In the genomic region with DNA sequence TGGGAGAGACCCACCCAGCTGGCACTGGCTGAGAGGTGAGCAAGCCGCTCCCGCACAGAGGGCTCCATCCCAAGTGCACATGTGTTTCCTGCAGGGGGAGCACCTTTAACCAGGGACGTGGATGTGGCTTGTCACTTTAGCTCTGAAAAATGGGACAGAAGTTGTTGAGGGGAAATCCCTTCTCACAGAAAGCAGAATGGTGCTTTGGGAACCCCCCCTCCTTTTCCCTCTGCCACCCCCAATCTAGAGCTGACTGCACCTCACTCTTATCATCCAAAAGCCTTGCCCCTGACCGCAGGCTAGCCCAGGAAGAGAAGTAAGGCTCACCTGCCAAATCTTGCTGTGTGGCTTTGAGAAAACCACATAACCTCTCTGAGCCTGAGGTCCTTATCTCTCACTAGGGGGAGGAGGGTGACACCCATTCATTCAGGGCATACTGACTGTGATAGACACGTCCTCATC, we compare ENCODE assay signal across 7 cellular contexts.
DNase-seq lines count a peak whose midpoint lies in the region; ATAC-seq, FAIRE-seq and TF ChIP-seq lines count a peak whose summit lies in the region.

No MANE protein-coding gene starts in this region.

- no peaks in the 10 kb centered on the region for H3K4me1 Mint-ChIP-seq in progenitor cell of endocrine pancreas (ENCODE audit: low read depth)

- no peaks in the 10 kb centered on the region for H3K9me3 Mint-ChIP-seq in progenitor cell of endocrine pancreas (ENCODE audit: low read depth)

- no peak overlapping the region for H3K9ac ChIP-seq in GM12878 (ENCODE audit: control insufficient read depth, insufficient read depth, low read length)

- no peak for TF ChIP-seq EP300 in GM12878 (IDR thresholded peaks at IDR 0.05; ENCODE audit: borderline replicate concordance in 1 of 2, control insufficient read depth in 1 of 2, low read depth in 2 of 2, low read length in 2 of 2)

- peaks cover 6% of the 10 kb centered on the region for H3K4me1 ChIP-seq in GM12878 (ENCODE audit: control insufficient read depth, insufficient read depth, low read length)

- no peaks in the 10 kb centered on the region for H3K36me3 Mint-ChIP-seq in progenitor cell of endocrine pancreas (ENCODE audit: insufficient read depth)

- POLR2A ChIA-PET in GM12878 (lab: Charles Lee) = no interaction called here

- H3K27ac ChIP-seq in GM12878 (ENCODE audit: control insufficient read depth, insufficient read depth) = no peak overlapping the region

- no peaks in the 10 kb centered on the region for H3K36me3 ChIP-seq in GM12878 (ENCODE audit: control insufficient read depth in 2 of 2, insufficient read depth in 2 of 2, low read length in 1 of 2)

- H3K4me3 Mint-ChIP-seq in progenitor cell of endocrine pancreas (ENCODE audit: low read depth) = no peak overlapping the region

- peak; percentile 38 for DNase-seq in GM12865 (ENCODE audit: low read depth)
- no peak for DNase-seq in LNCaP clone FGC (ENCODE audit: low read depth)
- peak; percentile 27 for DNase-seq in GM12878 (ENCODE audit: low read depth, low spot score)
- no peak for DNase-seq in progenitor cell of endocrine pancreas (ENCODE audit: low spot score, unreplicated experiment)
- DNase-seq in kidney glomerular epithelial cell (lab: John Stamatoyannopoulos, UW) = no peak
- DNase-seq in HTR-8/SVneo (ENCODE audit: insufficient read length, low spot score) = no peak

- TF ChIP-seq CTCF in GM12865 (IDR thresholded peaks at IDR 0.05; ENCODE audit: insufficient read depth, low read depth, low read length, missing control alignments) (peak; percentile 19), LNCaP clone FGC (IDR thresholded peaks at IDR 0.05; ENCODE audit: control insufficient read depth, extremely low read depth, insufficient read depth) (0 out of 2 replicates have a peak, but pooled peaks have one; percentile 18), GM12878 (IDR thresholded peaks at IDR 0.05 in 2 of 3, conservative IDR thresholded peaks at IDR 0.05 in 1 of 3; ENCODE audit: control insufficient read depth in 2 of 3, extremely low read depth in 1 of 3, insufficient read depth in 1 of 3, low read depth in 3 of 3, low read length in 3 of 3) (peak; percentile 33 to 45 (median 37); a peak in 5 of 6 replicates), progenitor cell of endocrine pancreas (IDR thresholded peaks at IDR 0.05; ENCODE audit: unreplicated experiment) (peak; percentile 58)

- RAD21 ChIA-PET in GM12878 (lab: Charles Lee; ENCODE audit: unreplicated experiment) = no interaction called here

- H4K20me1 ChIP-seq in GM12878 (ENCODE audit: control insufficient read depth, insufficient read depth) = no peaks in the 10 kb centered on the region

- FAIRE-seq in GM12878 (lab: Jason Lieb, UNC) (no peak), HTR-8/SVneo (lab: Jason Lieb, UNC) (no peak)

- CTCF ChIA-PET in GM12878 (lab: Yijun Ruan, JAX) = interaction anchor here (0.6 to 2.6 kb wide), 5 partner anchors 10 to 145 kb away, joined by 3 to 5 read pairs (median 5); no protein-coding TSS in a partner anchor

- H3K4me3 ChIP-seq in GM12865 (ENCODE audit: low read depth, low read length) (no peak overlapping the region), LNCaP clone FGC (ENCODE audit: low read depth, low read length) (no peak overlapping the region), GM12878 (no peak overlapping the region)

- 5% methylated on average over 5 of the region's 5 CpGs for WGBS in GM12878 (ENCODE audit: insufficient coverage, insufficient replicate concordance, low lambda C conversion rate, missing lambda C conversion rate)

- in situ Hi-C loops in GM12878 (cut with MboI) = no loop called here

- BruUV-seq in GM12878 (replicated peaks; lab: Mats Ljungman, UMichigan) = no TSS peak

- no peak for TF ChIP-seq RAD21 in GM12878 (IDR thresholded peaks at IDR 0.05; ENCODE audit: insufficient read depth, low read depth, low read length)

- TF ChIP-seq POLR2A in GM12878 (IDR thresholded peaks at IDR 0.05; ENCODE audit: low read depth, low read length) = no peak

- peaks cover 28% of the 10 kb centered on the region for H3K27me3 Mint-ChIP-seq in progenitor cell of endocrine pancreas

- H3K27ac Mint-ChIP-seq in progenitor cell of endocrine pancreas = no peak overlapping the region

- H3K4me2 ChIP-seq in GM12878 (ENCODE audit: control insufficient read depth, insufficient read depth) = 0 out of 2 replicates have a peak overlapping the region, but pooled peaks have one; percentile 4

- H3K9me3 ChIP-seq in GM12878 (replicated peaks; ENCODE audit: control insufficient read depth, insufficient read depth, low read length) = no peaks in the 10 kb centered on the region

- H3K27me3 ChIP-seq in GM12878 (replicated peaks in 1 of 2; ENCODE audit: control insufficient read depth in 2 of 2, insufficient read depth in 2 of 2, low read length in 1 of 2) = no peaks in the 10 kb centered on the region; a peak in 2 of 4 replicates

- intact Hi-C loops in GM12878 (cut with micrococcal nuclease; ENCODE audit: unreplicated experiment) = no loop called here

- SMC1A ChIA-PET in GM12878 (lab: Charles Lee; ENCODE audit: uncharacterized antibody, unreplicated experiment) = no interaction called here

- no peak overlapping the region for H2AFZ ChIP-seq in GM12878 (ENCODE audit: control insufficient read depth, low read depth, low read length)

- ATAC-seq in GM12878 = peak; percentile 62
- ATAC-seq in HG02884 (IDR thresholded peaks at IDR 0.05; ENCODE audit: unreplicated experiment) = no peak

- no peaks in the 10 kb centered on the region for H3K79me2 ChIP-seq in GM12878 (ENCODE audit: control insufficient read depth, insufficient read depth, low read length)

TF ChIP-seq in GM12878, 131 proteins besides CTCF, POLR2A, EP300 and RAD21:
- TF ChIP-seq NFXL1 (IDR thresholded peaks at IDR 0.05; ENCODE audit: borderline replicate concordance) (peak; percentile 54; the same call in 1 of the 2 replicates), MTA2 (IDR thresholded peaks at IDR 0.05; ENCODE audit: low read depth) (0 out of 2 replicates have a peak, but pooled peaks have one; percentile 10), RUNX3 (IDR thresholded peaks at IDR 0.05; ENCODE audit: low read length) (peak; percentile 32), SMARCA5 (IDR thresholded peaks at IDR 0.05) (peak; percentile 91), TCF7 (IDR thresholded peaks at IDR 0.05; ENCODE audit: borderline replicate concordance) (no peak), NR2F1 (conservative IDR thresholded peaks at IDR 0.05) (no peak), BHLHE40 (IDR thresholded peaks at IDR 0.05; ENCODE audit: borderline replicate concordance in 1 of 2, low read depth in 2 of 2, low read length in 1 of 2) (peak in 1 of 2 experiments; percentile 14; a peak in 1 of 4 replicates), ZNF217 (IDR thresholded peaks at IDR 0.05) (0 out of 2 replicates have a peak, but pooled peaks have one; percentile 39), SMC3 (IDR thresholded peaks at IDR 0.05; ENCODE audit: borderline replicate concordance, low read length) (peak; percentile 19; the same call in 1 of the 2 replicates), IKZF1 (conservative IDR thresholded peaks at IDR 0.05) (peak; percentile 43; the same call in 1 of the 2 replicates), PAX5 (IDR thresholded peaks at IDR 0.05; ENCODE audit: borderline replicate concordance, low read depth, low read length) (0 out of 2 replicates have a peak, but pooled peaks have one; percentile 10), IKZF2 (IDR thresholded peaks at IDR 0.05) (peak in 1 of 2 experiments; percentile 30; a peak in 2 of 4 replicates), ZSCAN29 (IDR thresholded peaks at IDR 0.05) (no peak)
- TF ChIP-seq, protein P1, sequence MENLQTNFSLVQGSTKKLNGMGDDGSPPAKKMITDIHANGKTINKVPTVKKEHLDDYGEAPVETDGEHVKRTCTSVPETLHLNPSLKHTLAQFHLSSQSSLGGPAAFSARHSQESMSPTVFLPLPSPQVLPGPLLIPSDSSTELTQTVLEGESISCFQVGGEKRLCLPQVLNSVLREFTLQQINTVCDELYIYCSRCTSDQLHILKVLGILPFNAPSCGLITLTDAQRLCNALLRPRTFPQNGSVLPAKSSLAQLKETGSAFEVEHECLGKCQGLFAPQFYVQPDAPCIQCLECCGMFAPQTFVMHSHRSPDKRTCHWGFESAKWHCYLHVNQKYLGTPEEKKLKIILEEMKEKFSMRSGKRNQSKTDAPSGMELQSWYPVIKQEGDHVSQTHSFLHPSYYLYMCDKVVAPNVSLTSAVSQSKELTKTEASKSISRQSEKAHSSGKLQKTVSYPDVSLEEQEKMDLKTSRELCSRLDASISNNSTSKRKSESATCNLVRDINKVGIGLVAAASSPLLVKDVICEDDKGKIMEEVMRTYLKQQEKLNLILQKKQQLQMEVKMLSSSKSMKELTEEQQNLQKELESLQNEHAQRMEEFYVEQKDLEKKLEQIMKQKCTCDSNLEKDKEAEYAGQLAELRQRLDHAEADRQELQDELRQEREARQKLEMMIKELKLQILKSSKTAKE (IDR thresholded peaks at IDR 0.05; ENCODE audit: low read depth, poor library complexity, severe bottlenecking) = peak; percentile 39

Comparison
In these comparisons a context has a peak if more than half of its experiments do, and no peak if none do; other contexts are left out.
1. DNase-seq: peak in GM12865 (single experiment) and GM12878 (single experiment); none in LNCaP clone FGC (single experiment), progenitor cell of endocrine pancreas (single experiment), kidney glomerular epithelial cell (single experiment) and HTR-8/SVneo (single experiment).
2. Peak in every context shown above with its lines, with median percentiles within 50 percentile points of each other: CTCF ChIP-seq.